ENCODE assay signal across 1 cellular context in the genomic region with DNA sequence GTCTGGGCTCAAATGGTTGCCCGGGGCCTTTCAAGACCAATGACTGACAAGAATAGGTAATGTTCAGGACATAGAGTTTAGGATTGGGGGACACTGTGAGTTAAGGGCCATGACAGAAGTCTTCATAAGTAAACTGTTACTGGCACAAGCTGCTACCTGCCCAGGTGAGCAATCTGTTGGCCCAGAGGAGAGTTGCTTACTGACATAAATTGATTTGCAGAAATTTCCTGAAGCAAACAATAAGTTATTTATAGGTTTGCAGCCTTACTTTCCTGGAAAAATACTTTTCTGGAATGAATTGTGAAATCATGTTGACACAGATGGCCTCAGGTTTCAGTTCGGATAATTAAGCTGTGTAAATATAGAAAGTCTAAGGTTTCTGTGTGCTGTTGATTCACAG.
A peak's percentile ranks its signal among the peaks of the same experiment; 100 is the strongest.
TF ChIP-seq lines count a peak whose summit lies in the region.
"Not testable (repeated sequence)": the region's sequence is repeated elsewhere in the genome, so short reads cannot be mapped to it uniquely, and the experiment has no call there.

No MANE protein-coding gene starts in this region.

TF ChIP-seq in HepG2, 621 proteins besides CTCF, POLR2A, EP300 and RAD21 (continued from another document):
- peak; percentile 76 for TF ChIP-seq PAXIP1 (CRISPR knock-in tag; conservative IDR thresholded peaks at IDR 0.05)
- peak; percentile 28 for TF ChIP-seq SKI (IDR thresholded peaks at IDR 0.05; ENCODE audit: partially characterized antibody)
- TF ChIP-seq HDAC2 (CRISPR knock-in tag; IDR thresholded peaks at IDR 0.05), result 0 out of 2 replicates have a peak, but pooled peaks have one; percentile 52
- TF ChIP-seq MEF2D (CRISPR knock-in tag; IDR thresholded peaks at IDR 0.05), result peak; percentile 94
- 0 out of 2 replicates have a peak, but pooled peaks have one; percentile 11 for TF ChIP-seq PATZ1 (CRISPR knock-in tag; IDR thresholded peaks at IDR 0.05)
- TF ChIP-seq ZGPAT (CRISPR knock-in tag; IDR thresholded peaks at IDR 0.05), result peak; percentile 73; the same call in 1 of the 2 replicates
- TF ChIP-seq SIX1 (CRISPR knock-in tag; IDR thresholded peaks at IDR 0.05; ENCODE audit: borderline replicate concordance), result peak; percentile 98
- 0 out of 2 replicates have a peak, but pooled peaks have one; percentile 33 for TF ChIP-seq HOXA5 (CRISPR knock-in tag; IDR thresholded peaks at IDR 0.05)
- TF ChIP-seq, protein P1, sequence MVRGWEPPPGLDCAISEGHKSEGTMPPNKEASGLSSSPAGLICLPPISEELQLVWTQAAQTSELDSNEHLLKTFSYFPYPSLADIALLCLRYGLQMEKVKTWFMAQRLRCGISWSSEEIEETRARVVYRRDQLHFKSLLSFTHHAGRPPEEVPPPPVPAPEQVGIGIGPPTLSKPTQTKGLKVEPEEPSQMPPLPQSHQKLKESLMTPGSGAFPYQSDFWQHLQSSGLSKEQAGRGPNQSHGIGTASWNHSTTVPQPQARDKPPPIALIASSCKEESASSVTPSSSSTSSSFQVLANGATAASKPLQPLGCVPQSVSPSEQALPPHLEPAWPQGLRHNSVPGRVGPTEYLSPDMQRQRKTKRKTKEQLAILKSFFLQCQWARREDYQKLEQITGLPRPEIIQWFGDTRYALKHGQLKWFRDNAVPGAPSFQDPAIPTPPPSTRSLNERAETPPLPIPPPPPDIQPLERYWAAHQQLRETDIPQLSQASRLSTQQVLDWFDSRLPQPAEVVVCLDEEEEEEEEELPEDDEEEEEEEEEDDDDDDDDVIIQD (CRISPR knock-in tag; IDR thresholded peaks at IDR 0.05; ENCODE audit: low read depth), result peak; percentile 70; the same call in 1 of the 2 replicates
- TF ChIP-seq FOXK1 (CRISPR knock-in tag; IDR thresholded peaks at IDR 0.05; ENCODE audit: borderline replicate concordance, low read depth), result 0 out of 2 replicates have a peak, but pooled peaks have one; percentile 61
- peak; percentile 21; the same call in 1 of the 2 replicates for TF ChIP-seq NFIC (IDR thresholded peaks at IDR 0.05; ENCODE audit: low read length)
- peak; percentile 96 for TF ChIP-seq BCL6 (CRISPR knock-in tag; IDR thresholded peaks at IDR 0.05)
- peak; percentile 57 for TF ChIP-seq SAP130 (CRISPR knock-in tag; IDR thresholded peaks at IDR 0.05; ENCODE audit: low read depth)
- peak; percentile 44; the same call in 1 of the 2 replicates for TF ChIP-seq CREM (IDR thresholded peaks at IDR 0.05)
- TF ChIP-seq CREM (CRISPR knock-in tag; IDR thresholded peaks at IDR 0.05), result not testable (repeated sequence)
- TF ChIP-seq ZNF503 (CRISPR knock-in tag; IDR thresholded peaks at IDR 0.05), result 0 out of 2 replicates have a peak, but pooled peaks have one; percentile 51
- peak; percentile 44; the same call in 1 of the 2 replicates for TF ChIP-seq THAP11 (CRISPR knock-in tag; IDR thresholded peaks at IDR 0.05)
- TF ChIP-seq, protein P2, sequence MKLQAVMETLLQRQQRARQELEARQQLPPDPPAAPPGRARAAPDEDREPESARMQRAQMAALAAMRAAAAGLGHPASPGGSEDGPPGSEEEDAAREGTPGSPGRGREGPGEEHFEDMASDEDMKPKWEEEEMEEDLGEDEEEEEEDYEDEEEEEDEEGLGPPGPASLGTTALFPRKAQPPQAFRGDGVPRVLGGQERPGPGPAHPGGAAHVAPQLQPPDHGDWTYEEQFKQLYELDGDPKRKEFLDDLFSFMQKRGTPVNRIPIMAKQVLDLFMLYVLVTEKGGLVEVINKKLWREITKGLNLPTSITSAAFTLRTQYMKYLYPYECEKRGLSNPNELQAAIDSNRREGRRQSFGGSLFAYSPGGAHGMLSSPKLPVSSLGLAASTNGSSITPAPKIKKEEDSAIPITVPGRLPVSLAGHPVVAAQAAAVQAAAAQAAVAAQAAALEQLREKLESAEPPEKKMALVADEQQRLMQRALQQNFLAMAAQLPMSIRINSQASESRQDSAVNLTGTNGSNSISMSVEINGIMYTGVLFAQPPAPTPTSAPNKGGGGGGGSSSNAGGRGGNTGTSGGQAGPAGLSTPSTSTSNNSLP (IDR thresholded peaks at IDR 0.05; ENCODE audit: low read depth, low read length), result peak; percentile 34; the same call in 1 of the 2 replicates
- TF ChIP-seq KDM6A (CRISPR knock-in tag; IDR thresholded peaks at IDR 0.05; ENCODE audit: low read depth), result peak; percentile 44; the same call in 1 of the 2 replicates
